In genomic region chr1:146938927-146939786, GRCh38 we compare ENCODE assay signal across 8 cellular contexts. TPM values are rescaled to one million over a fixed set of nuclear protein-coding genes. Genes with fewer than 3 reads are reported as not detected.
A peak's percentile ranks its signal among the peaks of the same experiment; 100 is the strongest.
DNase-seq lines count a peak whose midpoint lies in the region; ATAC-seq and TF ChIP-seq lines count a peak whose summit lies in the region.
"Not testable (repeated sequence)": the region's sequence is repeated elsewhere in the genome, so short reads cannot be mapped to it uniquely, and the experiment has no call there.

No MANE protein-coding gene starts in this region.

- not testable (repeated sequence) for H3K36me3 ChIP-seq in BJ (ENCODE audit: control insufficient read depth, insufficient read depth, low read length); right lobe of liver; smooth muscle cell (ENCODE audit: low read depth)

- H4K20me1 ChIP-seq in smooth muscle cell (ENCODE audit: low read depth), result not testable (repeated sequence)

- not testable (repeated sequence) for TF ChIP-seq CTCF in BJ (IDR thresholded peaks at IDR 0.05; ENCODE audit: insufficient read depth, low read depth, low read length); endothelial cell (IDR thresholded peaks at IDR 0.05; ENCODE audit: unreplicated experiment); right lobe of liver (IDR thresholded peaks at IDR 0.05); smooth muscle cell (IDR thresholded peaks at IDR 0.05; ENCODE audit: borderline replicate concordance, insufficient read depth, poor library complexity, severe bottlenecking)

- peaks cover 11% of the 10 kb centered on the region for H3K4me1 Mint-ChIP-seq in endothelial cell (ENCODE audit: unreplicated experiment)

- 7% methylated on average over 8 of the region's 55 CpGs for WGBS in right lobe of liver (ENCODE audit: insufficient coverage, low coverage, low lambda C conversion rate, missing lambda C conversion rate)
- WGBS in smooth muscle cell (ENCODE audit: low lambda C conversion rate), result 1% methylated on average over 38 of the region's 55 CpGs

- H3F3A ChIP-seq in smooth muscle cell (ENCODE audit: low read depth), result not testable (repeated sequence)

- intact Hi-C loops in right lobe of liver (cut with DNase I), result not testable (repeated sequence)

- H3K9me3 ChIP-seq in right lobe of liver; smooth muscle cell (replicated peaks; ENCODE audit: low read depth): not testable (repeated sequence)

- DNase-seq in BJ (ENCODE audit: low read depth); smooth muscle cell (lab: John Stamatoyannopoulos, UW; ENCODE audit: unreplicated experiment): not testable (repeated sequence)
- DNase-seq in NCI-H774 (lab: John Stamatoyannopoulos, UW), result peak; percentile 7
- peak; percentile 30 for DNase-seq in activated T-cell treated with anti-CD3 and anti-CD28 coated beads for 48 hours (ENCODE audit: low read depth)
- DNase-seq in endothelial cell (ENCODE audit: low spot score), result peak; percentile 26
- DNase-seq in right lobe of liver, result peak; percentile 51 to 68 (median 61)

- ATAC-seq in GM19372 (IDR thresholded peaks at IDR 0.05; ENCODE audit: low read depth, unreplicated experiment) (peak; percentile 31), HG03135 (IDR thresholded peaks at IDR 0.05; ENCODE audit: unreplicated experiment) (peak; percentile 22), right lobe of liver (peak; percentile 32 to 60 (median 53))

- H3K9me3 Mint-ChIP-seq in endothelial cell (ENCODE audit: unreplicated experiment), result not testable (repeated sequence)

- CTCF ChIA-PET in BJ (lab: Yijun Ruan, JAX), result interaction anchor here (1.0 kb wide), 1 partner anchor 304 kb away, joined by 4 read pairs; no protein-coding TSS in a partner anchor

- H3K4me3 ChIP-seq in BJ (ENCODE audit: low read depth, low read length) (peak overlapping the region; percentile 58), right lobe of liver (peak overlapping the region; percentile 65 to 81 (median 76)), smooth muscle cell (peak overlapping the region; percentile 75)

- peak; percentile 41 for TF ChIP-seq POLR2A in right lobe of liver (IDR thresholded peaks at IDR 0.05)

- H3K27me3 Mint-ChIP-seq in endothelial cell (ENCODE audit: unreplicated experiment), result not testable (repeated sequence)

- H3K4me2 ChIP-seq in smooth muscle cell, result peak overlapping the region; percentile 95

- H3K79me2 ChIP-seq in smooth muscle cell (ENCODE audit: low read depth), result peaks cover 12% of the 10 kb centered on the region

- peak overlapping the region; percentile 95 for H3K4me3 Mint-ChIP-seq in endothelial cell (ENCODE audit: unreplicated experiment)

- not testable (repeated sequence) for H3K27me3 ChIP-seq in BJ (ENCODE audit: control insufficient read depth, insufficient read depth, low read length); right lobe of liver; smooth muscle cell (ENCODE audit: low read depth)

- H2AFZ ChIP-seq in smooth muscle cell (ENCODE audit: low read depth), result not testable (repeated sequence)

- H3K27ac Mint-ChIP-seq in endothelial cell (ENCODE audit: unreplicated experiment), result peak overlapping the region; percentile 36

- peak overlapping the region; percentile 79 for H3K9ac ChIP-seq in smooth muscle cell (ENCODE audit: low read depth)

- H3K36me3 Mint-ChIP-seq in endothelial cell (ENCODE audit: low read depth, unreplicated experiment), result not testable (repeated sequence)

- H3K27ac ChIP-seq in right lobe of liver (peak overlapping the region; percentile 87 to 98 (median 97)), smooth muscle cell (ENCODE audit: low read depth) (peak overlapping the region; percentile 65)

- not testable (repeated sequence) for H3K4me1 ChIP-seq in right lobe of liver; smooth muscle cell (ENCODE audit: low read depth)

- POLR2A ChIA-PET in BJ (lab: Charles Lee), result not testable (repeated sequence)

RNA-seq across cellular contexts. Expression of gene NBPF12, which starts 1.0 kb away (rescaled TPM):
- polyA plus RNA-seq in BJ (2011; rRNA removed), result 5.3 and 5.5 TPM in 2 replicates
- polyA minus RNA-seq in BJ (2011; rRNA and poly(A)+ RNA removed), result 6.1 and 6.6 TPM in 2 replicates
- total RNA-seq in endothelial cell (ENCODE audit: unreplicated experiment), result 13.7 TPM
- total RNA-seq in right lobe of liver, result 10 to 100 TPM in 4 of 6 experiments, 1 to 10 TPM in 2; 5.1 to 18.9 (median 15.3) TPM
- 5.4 and 8.8 TPM in 2 replicates for total RNA-seq in smooth muscle cell
- 2.8 and 3.7 TPM in 2 replicates for polyA plus RNA-seq in smooth muscle cell
